1 cellular context compared by ENCODE assay signal in the genomic region with DNA sequence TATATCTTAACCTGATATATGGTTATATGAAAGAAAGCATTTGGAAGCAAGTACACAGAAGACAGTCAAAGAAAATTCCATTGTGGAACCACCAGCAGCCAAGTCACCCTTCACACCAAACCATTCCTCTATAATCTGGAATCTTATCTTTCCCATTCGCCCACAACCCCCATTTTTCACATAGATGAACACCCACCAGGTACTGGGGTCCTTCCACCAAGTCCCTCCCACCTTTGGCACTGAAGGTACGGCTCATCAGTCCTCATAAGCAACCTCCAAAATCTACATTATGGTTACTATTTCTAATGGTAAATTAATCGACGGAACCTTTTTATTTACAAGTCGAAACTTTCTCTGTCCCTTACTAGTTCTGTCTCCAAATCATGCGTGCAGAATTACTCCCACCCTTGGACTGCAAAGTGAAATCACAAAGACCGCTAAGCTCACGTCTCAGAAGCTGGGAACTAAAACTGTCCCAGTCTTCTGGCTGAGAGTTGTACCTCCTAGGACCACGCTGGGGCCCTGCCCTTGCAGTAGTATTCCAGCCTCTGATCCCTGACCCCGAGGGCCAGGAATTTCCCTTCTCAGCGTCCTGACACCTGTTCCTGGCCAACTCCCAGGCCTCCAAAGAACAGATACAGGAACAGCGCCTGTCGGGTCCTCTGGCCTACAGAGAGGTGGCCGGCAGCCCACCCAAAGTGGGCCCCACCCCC.
TF ChIP-seq lines count a peak whose summit lies in the region.

No MANE protein-coding gene starts in this region.

TF ChIP-seq in K562, 482 proteins besides CTCF, POLR2A, EP300 and RAD21 (continued from another document):
- TF ChIP-seq JUN (IDR thresholded peaks at IDR 0.05; ENCODE audit: borderline replicate concordance, low read depth, low read length) (no peak), JUN (CRISPR knock-in tag; IDR thresholded peaks at IDR 0.05; ENCODE audit: borderline replicate concordance) (0 out of 2 replicates have a peak, but pooled peaks have one; percentile 70), ZNF263 (CRISPR knock-in tag; IDR thresholded peaks at IDR 0.05; ENCODE audit: borderline replicate concordance) (0 out of 2 replicates have a peak, but pooled peaks have one; percentile 18), TEAD1 (CRISPR knock-in tag; IDR thresholded peaks at IDR 0.05) (peak in 1 of 2 experiments; percentile 41; a peak in 1 of 4 replicates), PHB (CRISPR knock-in tag; IDR thresholded peaks at IDR 0.05) (0 out of 2 replicates have a peak, but pooled peaks have one; percentile 52), ZC3H4 (CRISPR knock-in tag; IDR thresholded peaks at IDR 0.05; ENCODE audit: borderline replicate concordance) (no peak), STAT5B (CRISPR knock-in tag; IDR thresholded peaks at IDR 0.05) (no peak), CBX8 (IDR thresholded peaks at IDR 0.05; ENCODE audit: borderline replicate concordance, extremely low read depth, low read depth, low read length, poor library complexity, severe bottlenecking) (no peak)
- TF ChIP-seq, protein P1, sequence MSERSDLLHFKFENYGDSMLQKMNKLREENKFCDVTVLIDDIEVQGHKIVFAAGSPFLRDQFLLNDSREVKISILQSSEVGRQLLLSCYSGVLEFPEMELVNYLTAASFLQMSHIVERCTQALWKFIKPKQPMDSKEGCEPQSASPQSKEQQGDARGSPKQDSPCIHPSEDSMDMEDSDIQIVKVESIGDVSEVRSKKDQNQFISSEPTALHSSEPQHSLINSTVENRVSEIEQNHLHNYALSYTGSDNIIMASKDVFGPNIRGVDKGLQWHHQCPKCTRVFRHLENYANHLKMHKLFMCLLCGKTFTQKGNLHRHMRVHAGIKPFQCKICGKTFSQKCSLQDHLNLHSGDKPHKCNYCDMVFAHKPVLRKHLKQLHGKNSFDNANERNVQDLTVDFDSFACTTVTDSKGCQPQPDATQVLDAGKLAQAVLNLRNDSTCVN (CRISPR knock-in tag; IDR thresholded peaks at IDR 0.05) = 0 out of 2 replicates have a peak, but pooled peaks have one; percentile 22
- TF ChIP-seq, protein P2, sequence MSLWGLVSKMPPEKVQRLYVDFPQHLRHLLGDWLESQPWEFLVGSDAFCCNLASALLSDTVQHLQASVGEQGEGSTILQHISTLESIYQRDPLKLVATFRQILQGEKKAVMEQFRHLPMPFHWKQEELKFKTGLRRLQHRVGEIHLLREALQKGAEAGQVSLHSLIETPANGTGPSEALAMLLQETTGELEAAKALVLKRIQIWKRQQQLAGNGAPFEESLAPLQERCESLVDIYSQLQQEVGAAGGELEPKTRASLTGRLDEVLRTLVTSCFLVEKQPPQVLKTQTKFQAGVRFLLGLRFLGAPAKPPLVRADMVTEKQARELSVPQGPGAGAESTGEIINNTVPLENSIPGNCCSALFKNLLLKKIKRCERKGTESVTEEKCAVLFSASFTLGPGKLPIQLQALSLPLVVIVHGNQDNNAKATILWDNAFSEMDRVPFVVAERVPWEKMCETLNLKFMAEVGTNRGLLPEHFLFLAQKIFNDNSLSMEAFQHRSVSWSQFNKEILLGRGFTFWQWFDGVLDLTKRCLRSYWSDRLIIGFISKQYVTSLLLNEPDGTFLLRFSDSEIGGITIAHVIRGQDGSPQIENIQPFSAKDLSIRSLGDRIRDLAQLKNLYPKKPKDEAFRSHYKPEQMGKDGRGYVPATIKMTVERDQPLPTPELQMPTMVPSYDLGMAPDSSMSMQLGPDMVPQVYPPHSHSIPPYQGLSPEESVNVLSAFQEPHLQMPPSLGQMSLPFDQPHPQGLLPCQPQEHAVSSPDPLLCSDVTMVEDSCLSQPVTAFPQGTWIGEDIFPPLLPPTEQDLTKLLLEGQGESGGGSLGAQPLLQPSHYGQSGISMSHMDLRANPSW (CRISPR knock-in tag; IDR thresholded peaks at IDR 0.05) = 0 out of 2 replicates have a peak, but pooled peaks have one; percentile 6
- TF ChIP-seq, protein P3, sequence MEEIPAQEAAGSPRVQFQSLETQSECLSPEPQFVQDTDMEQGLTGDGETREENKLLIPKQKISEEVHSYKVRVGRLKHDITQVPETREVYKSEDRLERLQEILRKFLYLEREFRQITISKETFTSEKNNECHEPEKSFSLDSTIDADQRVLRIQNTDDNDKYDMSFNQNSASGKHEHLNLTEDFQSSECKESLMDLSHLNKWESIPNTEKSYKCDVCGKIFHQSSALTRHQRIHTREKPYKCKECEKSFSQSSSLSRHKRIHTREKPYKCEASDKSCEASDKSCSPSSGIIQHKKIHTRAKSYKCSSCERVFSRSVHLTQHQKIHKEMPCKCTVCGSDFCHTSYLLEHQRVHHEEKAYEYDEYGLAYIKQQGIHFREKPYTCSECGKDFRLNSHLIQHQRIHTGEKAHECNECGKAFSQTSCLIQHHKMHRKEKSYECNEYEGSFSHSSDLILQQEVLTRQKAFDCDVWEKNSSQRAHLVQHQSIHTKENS (CRISPR knock-in tag; IDR thresholded peaks at IDR 0.05) = no peak
- TF ChIP-seq, protein P4, sequence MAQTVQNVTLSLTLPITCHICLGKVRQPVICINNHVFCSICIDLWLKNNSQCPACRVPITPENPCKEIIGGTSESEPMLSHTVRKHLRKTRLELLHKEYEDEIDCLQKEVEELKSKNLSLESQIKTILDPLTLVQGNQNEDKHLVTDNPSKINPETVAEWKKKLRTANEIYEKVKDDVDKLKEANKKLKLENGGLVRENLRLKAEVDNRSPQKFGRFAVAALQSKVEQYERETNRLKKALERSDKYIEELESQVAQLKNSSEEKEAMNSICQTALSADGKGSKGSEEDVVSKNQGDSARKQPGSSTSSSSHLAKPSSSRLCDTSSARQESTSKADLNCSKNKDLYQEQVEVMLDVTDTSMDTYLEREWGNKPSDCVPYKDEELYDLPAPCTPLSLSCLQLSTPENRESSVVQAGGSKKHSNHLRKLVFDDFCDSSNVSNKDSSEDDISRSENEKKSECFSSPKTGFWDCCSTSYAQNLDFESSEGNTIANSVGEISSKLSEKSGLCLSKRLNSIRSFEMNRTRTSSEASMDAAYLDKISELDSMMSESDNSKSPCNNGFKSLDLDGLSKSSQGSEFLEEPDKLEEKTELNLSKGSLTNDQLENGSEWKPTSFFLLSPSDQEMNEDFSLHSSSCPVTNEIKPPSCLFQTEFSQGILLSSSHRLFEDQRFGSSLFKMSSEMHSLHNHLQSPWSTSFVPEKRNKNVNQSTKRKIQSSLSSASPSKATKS (CRISPR knock-in tag; IDR thresholded peaks at IDR 0.05) = no peak
